ENCODE assay signal across 14 cellular contexts in genomic region chr9:81035601-81036000, GRCh38.
DNase-seq lines count a peak whose midpoint lies in the region; ATAC-seq and TF ChIP-seq lines count a peak whose summit lies in the region.
"Had no signal": no experiment of that assay in that cellular context is flagged by ENCODE, and none has a peak within 500 bp of the region (broad histone marks: within the 10 kb centered on the region; RNA-seq: fewer than 3 reads in every experiment).

No MANE protein-coding gene starts in this region.

- H3K4me3 ChIP-seq in BLaER1 treated with 17β-estradiol and CSF1 and Interleukin-3, amounts not matched to agents 10 nM and 100 nM = no peak overlapping the region
- no peak overlapping the region for H3K4me3 ChIP-seq in hepatocyte
- H3K4me3 ChIP-seq: GM23248, HAP-1 had no signal

- no peak overlapping the region for H3K9ac ChIP-seq in BLaER1 treated with 17β-estradiol and CSF1 and Interleukin-3, amounts not matched to agents 10 nM and 100 nM
- H3K9ac ChIP-seq: GM23248 had no signal

- H3K9me2 ChIP-seq in hepatocyte (replicated peaks; ENCODE audit: insufficient read depth) = no peaks in the 10 kb centered on the region

- peaks cover 0 to 48% (median 30%) of the 10 kb centered on the region in 10 experiments; a peak in 14 of 20 replicates for H3K4me1 ChIP-seq in BLaER1 treated with 17β-estradiol and CSF1 and Interleukin-3, amounts not matched to agents 10 nM and 100 nM
- peaks cover 18% of the 10 kb centered on the region for H3K4me1 ChIP-seq in hepatocyte (ENCODE audit: insufficient read depth)
- H3K4me1 ChIP-seq: HAP-1 had no signal

- H3K27ac Mint-ChIP-seq in activated T-cell treated with anti-CD3 and anti-CD28 coated beads, Interleukin-2, amount 50 U/mL, for 72 hours = no peak overlapping the region
- H3K27ac Mint-ChIP-seq: B cell; CD14-positive monocyte; CD4-positive, alpha-beta memory T cell had no signal

- no peaks in the 10 kb centered on the region for H3K27me3 ChIP-seq in BLaER1 treated with 17β-estradiol and CSF1 and Interleukin-3, amounts not matched to agents 10 nM and 100 nM
- no peaks in the 10 kb centered on the region for H3K27me3 ChIP-seq in hepatocyte

- peak overlapping the region in 8 of 11 experiments; percentile 25 to 61 (median 53); a peak in 15 of 22 replicates for H3K4me2 ChIP-seq in BLaER1 treated with 17β-estradiol and CSF1 and Interleukin-3, amounts not matched to agents 10 nM and 100 nM
- H3K4me2 ChIP-seq in hepatocyte = peak overlapping the region; percentile 29

- ATAC-seq in HG02840 (IDR thresholded peaks at IDR 0.05; ENCODE audit: low FRiP score, unreplicated experiment) = no peak
- ATAC-seq in activated T-cell treated with anti-CD3 and anti-CD28 coated beads, Interleukin-2, amount 50 U/mL, for 72 hours (replicated peaks in 1 of 2) = no peak

- H3K27me3 Mint-ChIP-seq in activated T-cell treated with anti-CD3 and anti-CD28 coated beads, Interleukin-2, amount 50 U/mL, for 72 hours (ENCODE audit: low read depth) = peaks cover 9% of the 10 kb centered on the region
- H3K27me3 Mint-ChIP-seq: B cell; CD4-positive, alpha-beta memory T cell had no signal

- peak; percentile 68 for DNase-seq in RPMI7951 (ENCODE audit: low read depth)
- no peak for DNase-seq in hepatocyte (ENCODE audit: low spot score)
- DNase-seq in activated T-cell treated with anti-CD3 and anti-CD28 coated beads, Interleukin-2, amount 50 U/mL, for 72 hours = no peak
- DNase-seq in C1 segment of cervical spinal cord (lab: John Stamatoyannopoulos, UW) = no peak
- DNase-seq: Calu3; CD4-positive, alpha-beta memory T cell; GF-D8 had no signal

- no peaks in the 10 kb centered on the region for H3K36me3 Mint-ChIP-seq in activated T-cell treated with anti-CD3 and anti-CD28 coated beads, Interleukin-2, amount 50 U/mL, for 72 hours (ENCODE audit: insufficient read depth in 2 of 2)
- H3K36me3 Mint-ChIP-seq: CD14-positive monocyte; CD4-positive, alpha-beta memory T cell had no signal

- no peak overlapping the region for H3K4me3 Mint-ChIP-seq in activated T-cell treated with anti-CD3 and anti-CD28 coated beads, Interleukin-2, amount 50 U/mL, for 72 hours
- H3K4me3 Mint-ChIP-seq: B cell; CD14-positive monocyte; CD4-positive, alpha-beta memory T cell had no signal

- H4K20me1 ChIP-seq in BLaER1 treated with 17β-estradiol and CSF1 and Interleukin-3, amounts not matched to agents 10 nM and 100 nM = no peaks in the 10 kb centered on the region
- H4K20me1 ChIP-seq in hepatocyte (ENCODE audit: insufficient read depth, poor library complexity, severe bottlenecking) = no peaks in the 10 kb centered on the region

- no peaks in the 10 kb centered on the region for H3K4me1 Mint-ChIP-seq in activated T-cell treated with anti-CD3 and anti-CD28 coated beads, Interleukin-2, amount 50 U/mL, for 72 hours (ENCODE audit: low read depth)
- H3K4me1 Mint-ChIP-seq: B cell; CD14-positive monocyte; CD4-positive, alpha-beta memory T cell had no signal

- TF ChIP-seq CTCF in hepatocyte (IDR thresholded peaks at IDR 0.05; ENCODE audit: poor library complexity) = no peak

- no peaks in the 10 kb centered on the region for H3K79me2 ChIP-seq in hepatocyte

- H3K9me3 ChIP-seq in BLaER1 treated with 17β-estradiol and CSF1 and Interleukin-3, amounts not matched to agents 10 nM and 100 nM (replicated peaks in 1 of 11) = no peaks in the 10 kb centered on the region
- no peaks in the 10 kb centered on the region for H3K9me3 ChIP-seq in hepatocyte (ENCODE audit: low read depth)
- H3K9me3 ChIP-seq: HAP-1 had no signal

- no peak overlapping the region for H3K27ac ChIP-seq in BLaER1 treated with 17β-estradiol and CSF1 and Interleukin-3, amounts not matched to agents 10 nM and 100 nM
- no peak overlapping the region for H3K27ac ChIP-seq in hepatocyte
- H3K27ac ChIP-seq: GM23248, HL-60 had no signal

- H2AFZ ChIP-seq in hepatocyte = no peak overlapping the region
- H2AFZ ChIP-seq: GM23248 had no signal

- H3K9me3 Mint-ChIP-seq in activated T-cell treated with anti-CD3 and anti-CD28 coated beads, Interleukin-2, amount 50 U/mL, for 72 hours = peaks cover 6 to 12% of the 10 kb centered on the region in 2 donors

- H3K36me3 ChIP-seq in BLaER1 treated with 17β-estradiol and CSF1 and Interleukin-3, amounts not matched to agents 10 nM and 100 nM = no peaks in the 10 kb centered on the region
- no peaks in the 10 kb centered on the region for H3K36me3 ChIP-seq in hepatocyte (replicated peaks; ENCODE audit: insufficient read depth, low read depth)
- H3K36me3 ChIP-seq: HAP-1 had no signal

- 91% methylated on average over 1 of the region's 1 CpG for WGBS in hepatocyte (ENCODE audit: low lambda C conversion rate, missing lambda C conversion rate)
